In genomic region chr3:127419140-127419539, GRCh38 we compare ENCODE assay signal across 17 cellular contexts.
DNase-seq lines count a peak whose midpoint lies in the region; ATAC-seq and TF ChIP-seq lines count a peak whose summit lies in the region.
"Had no signal": no experiment of that assay in that cellular context is flagged by ENCODE, and none has a peak within 500 bp of the region (broad histone marks: within the 10 kb centered on the region; RNA-seq: fewer than 3 reads in every experiment).

No MANE protein-coding gene starts in this region.

- TF ChIP-seq EP300 in esophagus muscularis mucosa (IDR thresholded peaks at IDR 0.05), result no peak

- H3K23ac ChIP-seq in neuronal stem cell (ENCODE audit: low read depth, low read length, poor library complexity), result no peak overlapping the region

- DNase-seq in NCI-H2227 (lab: John Stamatoyannopoulos, UW; ENCODE audit: unreplicated experiment) (peak; percentile 13), NCI-H2227 treated with DMSO at 0.1 percent for 48 hours (lab: John Stamatoyannopoulos, UW) (no peak), NCI-H1417 (lab: John Stamatoyannopoulos, UW) (peak; percentile 84 to 95 (median 85)), esophagus muscularis mucosa (ENCODE audit: extremely low spot score) (peak; percentile 64), neuronal stem cell (ENCODE audit: low spot score) (no peak), coronary artery (ENCODE audit: low spot score) (no peak), NOMO-1 treated with dmso at 0.1 percent for 144 hours (lab: John Stamatoyannopoulos, UW; ENCODE audit: unreplicated experiment) (no peak)
- DNase-seq: Calu3; CD4-positive, alpha-beta memory T cell; NCI-H1694; NCI-H526 treated with DMSO at 0.1 percent for 48 hours; NK-92 treated with Interleukin-12 subunit alpha and Interleukin-12 subunit beta, amount 100 ng/mL, for 24 hours; OCI-M1; SIG-M5 had no signal

- H2BK5ac ChIP-seq in neuronal stem cell (ENCODE audit: low read length), result no peak overlapping the region

- no peak overlapping the region for H3K4me3 ChIP-seq in esophagus muscularis mucosa
- H3K4me3 ChIP-seq in neuronal stem cell (ENCODE audit: low read length in 2 of 2), result no peak overlapping the region
- no peak overlapping the region for H3K4me3 ChIP-seq in coronary artery
- H3K4me3 ChIP-seq: GM23338 had no signal

- H2BK12ac ChIP-seq in neuronal stem cell (ENCODE audit: low read length), result no peak overlapping the region

- no peaks in the 10 kb centered on the region for H3K4me1 ChIP-seq in esophagus muscularis mucosa
- H3K4me1 ChIP-seq in neuronal stem cell (ENCODE audit: control insufficient read depth in 2 of 2, insufficient read depth in 1 of 2, low read depth in 1 of 2, low read length in 2 of 2), result peaks cover 39 to 70% of the 10 kb centered on the region in 2 donors

- WGBS in esophagus muscularis mucosa, result 63% methylated on average over 4 of the region's 5 CpGs
- no CpG with 5 or more reads among the region's 5 CpGs for WGBS in neuronal stem cell (ENCODE audit: extremely low coverage in 2 of 2, insufficient read length in 2 of 2, insufficient replicate concordance in 1 of 2), 2 donors

- H4K91ac ChIP-seq in neuronal stem cell (ENCODE audit: low read depth, low read length, poor library complexity), result no peak overlapping the region

- H3K9me3 ChIP-seq in esophagus muscularis mucosa (no peaks in the 10 kb centered on the region), neuronal stem cell (replicated peaks in 1 of 2; ENCODE audit: control insufficient read depth in 2 of 2, insufficient read depth in 1 of 2, low read depth in 1 of 2, low read length in 2 of 2) (no peaks in the 10 kb centered on the region)

- H3K36me3 ChIP-seq in esophagus muscularis mucosa (no peaks in the 10 kb centered on the region), neuronal stem cell (replicated peaks in 1 of 2; ENCODE audit: control insufficient read depth in 2 of 2, insufficient read depth in 2 of 2, low read length in 2 of 2) (no peaks in the 10 kb centered on the region)

- H2AFZ ChIP-seq in neuronal stem cell (ENCODE audit: low read length), result no peak overlapping the region
- H2AFZ ChIP-seq: GM23338 had no signal

- ATAC-seq in GM18861 (IDR thresholded peaks at IDR 0.05; ENCODE audit: unreplicated experiment), result no peak
- ATAC-seq: GM23338 had no signal

- H3K4me2 ChIP-seq in neuronal stem cell (ENCODE audit: insufficient read depth, low read length, poor library complexity, severe bottlenecking), result no peak overlapping the region
- H3K4me2 ChIP-seq: GM23338, KMS-11 had no signal

- H3K27me3 ChIP-seq in esophagus muscularis mucosa (peaks cover 0 to 72% (median 0%) of the 10 kb centered on the region in 4 donors), neuronal stem cell (ENCODE audit: control insufficient read depth in 3 of 3, insufficient read depth in 3 of 3, low read depth in 1 of 3, low read length in 3 of 3) (no peaks in the 10 kb centered on the region)

- TF ChIP-seq CTCF in esophagus muscularis mucosa (IDR thresholded peaks at IDR 0.05) (no peak), coronary artery (IDR thresholded peaks at IDR 0.05) (no peak)

- no peak overlapping the region for H4K8ac ChIP-seq in neuronal stem cell (ENCODE audit: low read depth, low read length)

- peak overlapping the region; percentile 38 for H2BK120ac ChIP-seq in neuronal stem cell (ENCODE audit: low read depth, low read length)

- no peak overlapping the region for H2AK5ac ChIP-seq in neuronal stem cell (ENCODE audit: low read depth, low read length)

- H2BK15ac ChIP-seq in neuronal stem cell (ENCODE audit: low read length), result no peak overlapping the region

- intact Hi-C loops in esophagus muscularis mucosa (cut with DNase I), result no loop called here

- no peak overlapping the region for H3K18ac ChIP-seq in neuronal stem cell (ENCODE audit: low read length)

- no peak overlapping the region for H3K9ac ChIP-seq in neuronal stem cell (ENCODE audit: low read depth, low read length, poor library complexity)
- H3K9ac ChIP-seq: KMS-11 had no signal

- no peaks in the 10 kb centered on the region for H3K79me1 ChIP-seq in neuronal stem cell (ENCODE audit: low read depth, low read length)

- no peak for TF ChIP-seq POLR2A in esophagus muscularis mucosa (IDR thresholded peaks at IDR 0.05; ENCODE audit: low read depth)

- H3K14ac ChIP-seq in neuronal stem cell (ENCODE audit: low read length), result no peak overlapping the region

- H3K27ac ChIP-seq in esophagus muscularis mucosa (replicated peaks in 1 of 4) (no peak overlapping the region), neuronal stem cell (replicated peaks; ENCODE audit: low read length) (no peak overlapping the region), coronary artery (no peak overlapping the region)
- H3K27ac ChIP-seq: KMS-11 had no signal

- no peak overlapping the region for H3K4ac ChIP-seq in neuronal stem cell (ENCODE audit: low read length)

Comparison
In these comparisons a context has a peak if more than half of its experiments do, and no peak if none do; other contexts are left out.
1. DNase-seq: peak in NCI-H2227 (single experiment), NCI-H1417 (3 of 3) and esophagus muscularis mucosa (single experiment); none in NCI-H2227 treated with DMSO at 0.1 percent for 48 hours (single experiment), neuronal stem cell (single experiment), coronary artery (single experiment) and NOMO-1 treated with dmso at 0.1 percent for 144 hours (single experiment).